ENCODE assay signal across 8 cellular contexts in the genomic region with DNA sequence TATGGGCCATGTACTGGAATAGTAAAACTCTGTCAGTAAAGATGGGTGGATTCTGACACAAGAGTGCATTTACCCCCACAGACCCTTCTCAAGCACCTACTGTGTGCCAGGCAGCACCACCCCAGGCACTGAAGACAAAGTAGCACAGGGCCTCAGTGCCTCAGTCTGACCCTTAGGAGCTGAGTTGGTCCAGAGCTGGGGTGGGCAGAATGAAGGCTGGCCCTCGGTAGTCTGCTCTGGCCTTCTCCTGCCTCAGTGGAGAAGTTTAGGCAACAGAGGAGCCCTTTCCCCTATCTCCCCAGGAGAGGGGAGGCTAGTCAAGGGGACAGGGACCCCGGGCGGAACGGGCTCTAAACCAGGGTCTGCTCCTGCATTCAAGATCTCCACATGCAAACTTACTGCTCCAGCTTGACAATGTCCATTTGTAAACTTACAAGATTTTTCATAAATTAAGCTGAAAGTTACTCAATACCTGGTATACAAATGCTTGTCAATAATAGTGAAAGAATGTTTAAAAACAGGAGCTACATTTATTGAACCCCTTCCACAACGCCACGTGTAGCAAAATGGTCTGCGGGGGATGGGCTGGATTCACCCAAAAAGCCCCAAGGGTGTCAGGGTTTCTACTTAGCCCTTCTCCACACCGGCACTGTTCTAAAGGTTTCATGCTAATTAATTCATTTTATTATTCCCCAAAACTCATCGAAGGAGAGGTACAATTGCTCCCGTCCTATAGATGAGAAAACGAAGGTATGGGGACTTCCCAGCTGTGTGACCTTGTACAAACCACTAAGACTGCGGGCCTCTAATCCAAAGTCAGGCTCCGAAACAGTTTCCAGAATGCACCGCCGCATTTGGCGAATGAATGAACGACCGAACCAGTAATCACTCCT. TPM values are rescaled to one million over a fixed set of nuclear protein-coding genes. Genes with fewer than 3 reads are reported as not detected.
DNase-seq lines count a peak whose midpoint lies in the region; ATAC-seq and TF ChIP-seq lines count a peak whose summit lies in the region.

No MANE protein-coding gene starts in this region.

- H3K36me3 Mint-ChIP-seq in nephron (ENCODE audit: low read depth): peaks cover 17% of the 10 kb centered on the region

- peak overlapping the region; percentile 87 for H3K27ac ChIP-seq in SU-DHL-6 (ENCODE audit: low read depth, low read length)
- H3K27ac ChIP-seq in dorsolateral prefrontal cortex: peak overlapping the region; percentile 78 to 100 (median 98)

- peak overlapping the region; percentile 68 for H3K4me3 ChIP-seq in AG10803 (ENCODE audit: low read length)
- H3K4me3 ChIP-seq in SU-DHL-6 (ENCODE audit: insufficient read depth, low read length, poor library complexity, severe bottlenecking): peak overlapping the region; percentile 77
- H3K4me3 ChIP-seq in dorsolateral prefrontal cortex: peak overlapping the region; percentile 63 to 97 (median 86)

- peak overlapping the region; percentile 81 for H3K4me2 ChIP-seq in SU-DHL-6 (ENCODE audit: low read depth, low read length, poor library complexity, severe bottlenecking)

- DNase-seq in AG10803 (ENCODE audit: low read depth) (no peak), dorsolateral prefrontal cortex (peak in 2 of 10 donors; percentile 26 to 38), NCI-H510A (lab: John Stamatoyannopoulos, UW) (no peak)

- no peaks in the 10 kb centered on the region for H3K36me3 ChIP-seq in SU-DHL-6 (ENCODE audit: low read length)

- TF ChIP-seq CTCF in AG10803 (conservative IDR thresholded peaks at IDR 0.05; ENCODE audit: low read length) (no peak), SU-DHL-6 (IDR thresholded peaks at IDR 0.05; ENCODE audit: insufficient read depth, low read length, poor library complexity, severe bottlenecking) (no peak), dorsolateral prefrontal cortex (IDR thresholded peaks at IDR 0.05 in 54 of 56, conservative IDR thresholded peaks at IDR 0.05 in 2 of 56; ENCODE audit: low read depth in 1 of 56, partially characterized antibody in 56 of 56) (no peak), nephron (IDR thresholded peaks at IDR 0.05; ENCODE audit: unreplicated experiment in 3 of 3) (no peak)

- peak overlapping the region; percentile 88 for H3K9ac ChIP-seq in SU-DHL-6 (ENCODE audit: low read length)

- peak overlapping the region; percentile 89 to 98 (median 92) for H3K4me3 Mint-ChIP-seq in nephron

- intact Hi-C loops in dorsolateral prefrontal cortex (cut with DNase I): loop anchor here in 1 of 2 donors (5.0 kb wide), 1 partner anchor 34 kb away; no protein-coding TSS in a partner anchor

- peaks cover 12% of the 10 kb centered on the region; the same call in 1 of the 2 replicates for H4K20me1 ChIP-seq in SU-DHL-6 (ENCODE audit: low read depth, low read length)

- peak overlapping the region; percentile 81 for H2AFZ ChIP-seq in SU-DHL-6 (ENCODE audit: low read depth, low read length, severe bottlenecking)

- H3K9me2 ChIP-seq in SU-DHL-6 (replicated peaks; ENCODE audit: insufficient read depth, low read length): no peaks in the 10 kb centered on the region

- H3K27ac Mint-ChIP-seq in nephron: peak overlapping the region; percentile 90 to 99 (median 98)

- H3K4me1 Mint-ChIP-seq in nephron: peaks cover 63% of the 10 kb centered on the region

- no peaks in the 10 kb centered on the region for H3K9me3 ChIP-seq in SU-DHL-6 (ENCODE audit: insufficient read depth, low read length)

- H3K27me3 Mint-ChIP-seq in nephron (ENCODE audit: low read depth): no peaks in the 10 kb centered on the region

- peak; percentile 5 for ATAC-seq in GM21723 (IDR thresholded peaks at IDR 0.05; ENCODE audit: unreplicated experiment)
- ATAC-seq in GM21390 (IDR thresholded peaks at IDR 0.05; ENCODE audit: unreplicated experiment): no peak
- no peak for ATAC-seq in HG03175 (IDR thresholded peaks at IDR 0.05; ENCODE audit: unreplicated experiment)

- peaks cover 61% of the 10 kb centered on the region for H3K79me2 ChIP-seq in SU-DHL-6 (ENCODE audit: insufficient read depth, low read length)

- no peaks in the 10 kb centered on the region for H3K27me3 ChIP-seq in SU-DHL-6 (ENCODE audit: low read length)
- no peaks in the 10 kb centered on the region for H3K27me3 ChIP-seq in dorsolateral prefrontal cortex

- H3F3A ChIP-seq in SU-DHL-6 (ENCODE audit: insufficient read depth): no peaks in the 10 kb centered on the region

- no peaks in the 10 kb centered on the region for H3K9me3 Mint-ChIP-seq in nephron

RNA-seq across cellular contexts. Expression of a gene that starts 1.5 kb away (rescaled TPM):
- 100 to 1,000 TPM; 104 to 278 (median 216) TPM for total RNA-seq in dorsolateral prefrontal cortex

RNA-seq across cellular contexts. Expression of a gene that starts 34.9 kb away (rescaled TPM):
- total RNA-seq in dorsolateral prefrontal cortex: 10 to 100 TPM in 119 of 120 experiments, 1 to 10 TPM in 1; 9.9 to 30.7 (median 18.7) TPM
